In the genomic region with DNA sequence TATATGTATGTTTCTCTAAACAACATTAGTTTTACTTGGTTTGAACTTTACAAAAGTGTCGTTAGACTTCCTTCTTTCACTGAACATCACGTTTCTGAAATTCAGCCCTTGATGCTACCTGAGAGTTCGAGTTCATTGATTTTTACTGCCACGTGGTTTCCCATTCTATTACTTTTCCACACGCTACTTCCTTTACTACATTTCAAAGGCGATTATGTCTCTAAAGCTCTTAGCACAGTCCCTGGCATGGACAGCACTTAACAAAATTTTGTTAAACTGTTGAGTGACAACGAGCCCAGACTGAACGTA, we compare ENCODE assay signal across 8 cellular contexts. TPM values are rescaled to one million over a fixed set of nuclear protein-coding genes. Genes with fewer than 3 reads are reported as not detected.
DNase-seq lines count a peak whose midpoint lies in the region; ATAC-seq, FAIRE-seq and TF ChIP-seq lines count a peak whose summit lies in the region.

No MANE protein-coding gene starts in this region.

- H3K4me1 ChIP-seq in left ventricle myocardium inferior (peaks cover 19% of the 10 kb centered on the region), right atrium auricular region (peaks cover 0 to 12% of the 10 kb centered on the region in 2 donors), HepG2 (ENCODE audit: insufficient read depth, low read length) (peaks cover 47% of the 10 kb centered on the region), vagina (peaks cover 20% of the 10 kb centered on the region)

- 9% methylated on average over 8 of the region's 8 CpGs for WGBS in HepG2 (ENCODE audit: low lambda C conversion rate)

- FAIRE-seq in HepG2 (lab: Jason Lieb, UNC), result no peak

- no peaks in the 10 kb centered on the region for H4K20me1 ChIP-seq in HepG2 (ENCODE audit: insufficient read depth, low read length)

- TF ChIP-seq POLR2A in HepG2 (IDR thresholded peaks at IDR 0.05; ENCODE audit: insufficient read depth in 1 of 2, low read depth in 2 of 2, low read length in 2 of 2) (no peak), vagina (IDR thresholded peaks at IDR 0.05) (no peak)

- CTCF ChIA-PET in HepG2 (lab: Yijun Ruan, JAX; ENCODE audit: low intra/inter-chr PET ratio, low total read pairs), result no interaction called here

- peak overlapping the region; percentile 54 for H3K9ac ChIP-seq in HepG2 (ENCODE audit: insufficient read depth, low read depth, low read length)

- TF ChIP-seq RAD21 in HepG2 (CRISPR knock-in tag; IDR thresholded peaks at IDR 0.05), result no peak

- intact Hi-C loops in left ventricle myocardium inferior (cut with micrococcal nuclease) (no loop called here), HepG2 (cut with micrococcal nuclease; ENCODE audit: unreplicated experiment) (loop anchor here (1.0 kb wide), 1 partner anchor 17 kb away; no protein-coding TSS in a partner anchor), vagina (cut with DNase I) (no loop called here)

- ATAC-seq in HepG2, result peak; percentile 2; the same call in 2 of the 3 replicates
- ATAC-seq in HG03135 (IDR thresholded peaks at IDR 0.05; ENCODE audit: unreplicated experiment), result no peak

- no peaks in the 10 kb centered on the region for H3K9me3 ChIP-seq in left ventricle myocardium inferior (replicated peaks)
- H3K9me3 ChIP-seq in right atrium auricular region, result no peaks in the 10 kb centered on the region
- no peaks in the 10 kb centered on the region for H3K9me3 ChIP-seq in WERI-Rb-1 (ENCODE audit: severe bottlenecking)
- no peaks in the 10 kb centered on the region for H3K9me3 ChIP-seq in HepG2 (ENCODE audit: low read length)
- H3K9me3 ChIP-seq in vagina, result no peaks in the 10 kb centered on the region

- BruUV-seq in HepG2 (replicated peaks; lab: Mats Ljungman, UMichigan), result no TSS peak

- DNase-seq in left ventricle myocardium inferior (no peak), right atrium auricular region (ENCODE audit: low spot score) (no peak), WERI-Rb-1 (no peak), HepG2 (ENCODE audit: low spot score) (no peak), vagina (ENCODE audit: extremely low spot score in 2 of 2) (no peak), NCI-H1417 treated with DMSO at 0.1 percent for 48 hours (lab: John Stamatoyannopoulos, UW) (no peak), ureter (ENCODE audit: low spot score) (no peak)

- no peak for TF ChIP-seq EP300 in HepG2 (IDR thresholded peaks at IDR 0.05; ENCODE audit: low read depth in 2 of 2, low read length in 2 of 2)
- TF ChIP-seq EP300 in HepG2 (CRISPR knock-in tag; IDR thresholded peaks at IDR 0.05; ENCODE audit: borderline replicate concordance), result no peak

- no peaks in the 10 kb centered on the region for H3K79me2 ChIP-seq in HepG2 (ENCODE audit: insufficient read depth, low read length)

- in situ Hi-C loops in HepG2 (cut with HindIII; ENCODE audit: extremely low pct_ligation_motif_present, low pct_unique_long_range_greater_than_20kb), result no loop called here

- H2AFZ ChIP-seq in HepG2 (ENCODE audit: low read length), result peak overlapping the region; percentile 94

- no peaks in the 10 kb centered on the region for H3K27me3 ChIP-seq in left ventricle myocardium inferior (ENCODE audit: low read depth)
- no peaks in the 10 kb centered on the region for H3K27me3 ChIP-seq in right atrium auricular region
- H3K27me3 ChIP-seq in WERI-Rb-1 (ENCODE audit: insufficient read depth, low read depth, severe bottlenecking), result no peaks in the 10 kb centered on the region
- peaks cover 0 to 7% of the 10 kb centered on the region in 2 experiments; a peak in 3 of 5 replicates for H3K27me3 ChIP-seq in HepG2 (ENCODE audit: control insufficient read depth in 1 of 2, insufficient read depth in 2 of 2, low read length in 2 of 2)
- no peaks in the 10 kb centered on the region for H3K27me3 ChIP-seq in vagina

- H3K36me3 ChIP-seq in left ventricle myocardium inferior (no peaks in the 10 kb centered on the region), right atrium auricular region (no peaks in the 10 kb centered on the region), WERI-Rb-1 (no peaks in the 10 kb centered on the region), HepG2 (replicated peaks in 1 of 2; ENCODE audit: control insufficient read depth in 1 of 2, insufficient read depth in 2 of 2, low read length in 2 of 2) (no peaks in the 10 kb centered on the region), vagina (no peaks in the 10 kb centered on the region)

- H3K4me3 ChIP-seq in left ventricle myocardium inferior (peak overlapping the region; percentile 97), right atrium auricular region (peak overlapping the region in 1 of 2 donors; percentile 74), WERI-Rb-1 (ENCODE audit: low read depth, low read length) (peak overlapping the region; percentile 40), HepG2 (replicated peaks in 1 of 3; ENCODE audit: insufficient read depth in 1 of 3, low read depth in 2 of 3, low read length in 3 of 3) (peak overlapping the region; percentile 37 to 69 (median 61)), vagina (peak overlapping the region; percentile 71 to 89)

- peak overlapping the region; percentile 83 for H3K27ac ChIP-seq in left ventricle myocardium inferior (replicated peaks)
- H3K27ac ChIP-seq in right atrium auricular region, result peak overlapping the region in 1 of 2 donors; percentile 56
- H3K27ac ChIP-seq in WERI-Rb-1, result no peak overlapping the region; the same call in 1 of the 2 replicates
- H3K27ac ChIP-seq in HepG2 (ENCODE audit: extremely low read length, insufficient read depth, low read length), result peak overlapping the region; percentile 31
- H3K27ac ChIP-seq in vagina, result no peak overlapping the region

- POLR2A ChIA-PET in HepG2 (lab: Yijun Ruan, JAX), result interaction anchor here (1.3 to 2.5 kb wide), 4 partner anchors 12 to 40 kb away, joined by 3 to 19 read pairs (median 5); a partner anchor contains a TSS

- no peak for TF ChIP-seq CTCF in left ventricle myocardium inferior (IDR thresholded peaks at IDR 0.05; ENCODE audit: borderline replicate concordance)
- TF ChIP-seq CTCF in right atrium auricular region (IDR thresholded peaks at IDR 0.05), result no peak
- no peak for TF ChIP-seq CTCF in WERI-Rb-1 (IDR thresholded peaks at IDR 0.05; ENCODE audit: low read depth, low read length)
- TF ChIP-seq CTCF in HepG2 (CRISPR knock-in tag; IDR thresholded peaks at IDR 0.05), result no peak
- TF ChIP-seq CTCF in vagina (IDR thresholded peaks at IDR 0.05), result no peak

- peak overlapping the region; percentile 97 for H3K4me2 ChIP-seq in HepG2 (ENCODE audit: low read depth, low read length)

TF ChIP-seq in HepG2, 621 proteins besides CTCF, POLR2A, EP300 and RAD21 (continues in another document):
- TF ChIP-seq, protein P1, sequence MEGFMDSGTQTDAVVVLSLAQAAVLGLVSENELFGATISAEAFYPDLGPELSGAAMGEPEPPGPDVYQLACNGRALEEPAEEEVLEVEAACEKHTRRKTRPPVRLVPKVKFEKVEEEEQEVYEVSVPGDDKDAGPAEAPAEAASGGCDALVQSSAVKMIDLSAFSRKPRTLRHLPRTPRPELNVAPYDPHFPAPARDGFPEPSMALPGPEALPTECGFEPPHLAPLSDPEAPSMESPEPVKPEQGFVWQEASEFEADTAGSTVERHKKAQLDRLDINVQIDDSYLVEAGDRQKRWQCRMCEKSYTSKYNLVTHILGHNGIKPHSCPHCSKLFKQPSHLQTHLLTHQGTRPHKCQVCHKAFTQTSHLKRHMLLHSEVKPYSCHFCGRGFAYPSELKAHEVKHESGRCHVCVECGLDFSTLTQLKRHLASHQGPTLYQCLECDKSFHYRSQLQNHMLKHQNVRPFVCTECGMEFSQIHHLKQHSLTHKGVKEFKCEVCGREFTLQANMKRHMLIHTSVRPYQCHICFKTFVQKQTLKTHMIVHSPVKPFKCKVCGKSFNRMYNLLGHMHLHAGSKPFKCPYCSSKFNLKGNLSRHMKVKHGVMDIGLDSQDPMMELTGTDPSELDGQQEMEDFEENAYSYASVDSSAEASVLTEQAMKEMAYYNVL (CRISPR knock-in tag; IDR thresholded peaks at IDR 0.05; ENCODE audit: borderline replicate concordance), result no peak
- TF ChIP-seq SSRP1 (CRISPR knock-in tag; IDR thresholded peaks at IDR 0.05) (0 out of 2 replicates have a peak, but pooled peaks have one; percentile 34), FOXO1 (CRISPR knock-in tag; IDR thresholded peaks at IDR 0.05) (no peak), ZNF136 (CRISPR knock-in tag; IDR thresholded peaks at IDR 0.05; ENCODE audit: low read depth) (0 out of 2 replicates have a peak, but pooled peaks have one; percentile 81)
- TF ChIP-seq, protein P2, sequence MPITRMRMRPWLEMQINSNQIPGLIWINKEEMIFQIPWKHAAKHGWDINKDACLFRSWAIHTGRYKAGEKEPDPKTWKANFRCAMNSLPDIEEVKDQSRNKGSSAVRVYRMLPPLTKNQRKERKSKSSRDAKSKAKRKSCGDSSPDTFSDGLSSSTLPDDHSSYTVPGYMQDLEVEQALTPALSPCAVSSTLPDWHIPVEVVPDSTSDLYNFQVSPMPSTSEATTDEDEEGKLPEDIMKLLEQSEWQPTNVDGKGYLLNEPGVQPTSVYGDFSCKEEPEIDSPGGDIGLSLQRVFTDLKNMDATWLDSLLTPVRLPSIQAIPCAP (CRISPR knock-in tag; IDR thresholded peaks at IDR 0.05; ENCODE audit: low read depth), result no peak

RNA-seq across cellular contexts. Expression of a gene that starts 15.9 kb away (rescaled TPM):
- total RNA-seq in left ventricle myocardium inferior (53.7 TPM), right atrium auricular region (10 to 100 TPM; 29.9 to 31.6 TPM), HepG2 (2016; rRNA removed; fragmentation: Illumina TruSeq; extraction: Trizol) (24.6 and 43.8 TPM in 2 replicates), vagina (52.1 TPM), ureter (64.7 TPM)
- 13.5 and 14.6 TPM in 2 replicates for total RNA-seq in HepG2 (2016; cell fraction: cytosol; rRNA removed; fragmentation: Illumina TruSeq; extraction: Trizol; ENCODE audit: low read depth)
- total RNA-seq in HepG2 (2016; cell fraction: insoluble cytoplasmic fraction; rRNA removed; fragmentation: Illumina TruSeq; extraction: Trizol), result 22.9 and 34.1 TPM in 2 replicates
- 38.2 and 42.2 TPM in 2 replicates for total RNA-seq in HepG2 (2016; cell fraction: membrane; rRNA removed; fragmentation: Illumina TruSeq; extraction: Trizol)
- total RNA-seq in HepG2 (2016; cell fraction: nucleus; rRNA removed; fragmentation: Illumina TruSeq; extraction: Trizol), result 51.5 and 56.4 TPM in 2 replicates
- polyA plus RNA-seq in HepG2 (2011; rRNA removed), result 18.7 and 20.8 TPM in 2 replicates
- polyA plus RNA-seq in HepG2 (2011; cell fraction: cytosol; rRNA removed), result 12.9 and 15.6 TPM in 2 replicates
- 45.1 and 48.7 TPM in 2 replicates for polyA plus RNA-seq in HepG2 (2011; cell fraction: nucleus; rRNA removed)
- 43.9 and 44.3 TPM in 2 replicates for polyA plus RNA-seq in HepG2 (2012)
- polyA plus RNA-seq in HepG2 (2016; cell fraction: cytosol; fragmentation: Illumina TruSeq; extraction: Trizol; ENCODE audit: low read depth), result 13.4 and 14.4 TPM in 2 replicates
- 50.2 and 64.9 TPM in 2 replicates for polyA plus RNA-seq in HepG2 (2016; cell fraction: insoluble cytoplasmic fraction; fragmentation: Illumina TruSeq; extraction: Trizol; ENCODE audit: low read depth)
- 28.7 and 35.1 TPM in 2 replicates for polyA plus RNA-seq in HepG2 (2016; cell fraction: membrane; fragmentation: Illumina TruSeq; extraction: Trizol; ENCODE audit: low read depth)
- polyA plus RNA-seq in HepG2 (2016; cell fraction: nucleus; fragmentation: Illumina TruSeq; extraction: Trizol; ENCODE audit: insufficient read depth, low read depth), result 76.7 and 80.0 TPM in 2 replicates
- 32.6 and 34.6 TPM in 2 replicates for polyA minus RNA-seq in HepG2 (2011; rRNA and poly(A)+ RNA removed; ENCODE audit: low replicate concordance)
- 25.9 and 33.1 TPM in 2 replicates for polyA minus RNA-seq in HepG2 (2011; cell fraction: cytosol; rRNA and poly(A)+ RNA removed)
- polyA minus RNA-seq in HepG2 (2011; cell fraction: nucleus; rRNA and poly(A)+ RNA removed), result 83.6 and 90.6 TPM in 2 replicates

Comparison
In these comparisons a context has a peak if more than half of its experiments do, and no peak if none do; other contexts are left out.
1. H3K27ac ChIP-seq: peak in left ventricle myocardium inferior (single experiment) and HepG2 (single experiment); none in WERI-Rb-1 (single experiment) and vagina (single experiment).